8 cellular contexts compared by ENCODE assay signal in genomic region chr2:138095336-138095735, GRCh38.
"Had no signal": no experiment of that assay in that cellular context is flagged by ENCODE, and none has a peak within 500 bp of the region (broad histone marks: within the 10 kb centered on the region; RNA-seq: fewer than 3 reads in every experiment).

No MANE protein-coding gene starts in this region.

- ATAC-seq: HepG2 had no signal

- FAIRE-seq: HepG2, HTR-8/SVneo had no signal

- H3K9ac ChIP-seq: KMS-11 had no signal

- H3K4me2 ChIP-seq: KMS-11 had no signal

- H3K4me1 Mint-ChIP-seq: IgD-negative memory B cell had no signal

- H3K4me3 Mint-ChIP-seq: IgD-negative memory B cell had no signal

- H3K36me3 Mint-ChIP-seq: IgD-negative memory B cell had no signal

- DNase-seq: IMR-90, KBM-7, KG1 had no signal

- H3K27ac ChIP-seq: HL-60, KMS-11 had no signal

- H3K27me3 Mint-ChIP-seq: IgD-negative memory B cell had no signal

- H3K27ac Mint-ChIP-seq: IgD-negative memory B cell had no signal
